ENCODE assay signal across 1 cellular context in genomic region chr22:46372686-46373085, GRCh38.
TF ChIP-seq lines count a peak whose summit lies in the region.

No MANE protein-coding gene starts in this region.

TF ChIP-seq in H1, 55 proteins besides CTCF, POLR2A, EP300 and RAD21:
- TF ChIP-seq KDM5A (IDR thresholded peaks at IDR 0.05; ENCODE audit: low read length): no peak
- TF ChIP-seq BRCA1 (IDR thresholded peaks at IDR 0.05; ENCODE audit: low read depth, low read length): no peak
- TF ChIP-seq CHD1 (IDR thresholded peaks at IDR 0.05; ENCODE audit: low read depth, low read length): no peak
- TF ChIP-seq RBBP5 (IDR thresholded peaks at IDR 0.05; ENCODE audit: borderline replicate concordance, low read depth, low read length): no peak
- no peak for TF ChIP-seq MAX (IDR thresholded peaks at IDR 0.05)
- TF ChIP-seq FOSL1 (IDR thresholded peaks at IDR 0.05; ENCODE audit: insufficient read depth, low read depth, low read length): no peak
- TF ChIP-seq E2F6 (IDR thresholded peaks at IDR 0.05): no peak
- no peak for TF ChIP-seq NRF1 (IDR thresholded peaks at IDR 0.05; ENCODE audit: low read depth, low read length)
- no peak for TF ChIP-seq CREB1 (IDR thresholded peaks at IDR 0.05)
- no peak for TF ChIP-seq SIRT6 (IDR thresholded peaks at IDR 0.05; ENCODE audit: low read length)
- no peak for TF ChIP-seq TBP (IDR thresholded peaks at IDR 0.05; ENCODE audit: low read depth, low read length)
- TF ChIP-seq SP2 (IDR thresholded peaks at IDR 0.05; ENCODE audit: low read length): no peak
- TF ChIP-seq USF2 (IDR thresholded peaks at IDR 0.05; ENCODE audit: low read length): no peak
- no peak for TF ChIP-seq SP4 (IDR thresholded peaks at IDR 0.05; ENCODE audit: low read length)
- no peak for TF ChIP-seq HDAC2 (IDR thresholded peaks at IDR 0.05; ENCODE audit: borderline replicate concordance in 1 of 2, low read depth in 2 of 2, low read length in 2 of 2)
- TF ChIP-seq CHD7 (IDR thresholded peaks at IDR 0.05; ENCODE audit: insufficient replicate concordance, low read length): no peak
- no peak for TF ChIP-seq SP1 (IDR thresholded peaks at IDR 0.05; ENCODE audit: low read depth, low read length)
- no peak for TF ChIP-seq BCL11A (IDR thresholded peaks at IDR 0.05; ENCODE audit: low read depth in 2 of 2, low read length in 2 of 2)
- no peak for TF ChIP-seq MAFK (IDR thresholded peaks at IDR 0.05; ENCODE audit: low read depth, low read length)
- TF ChIP-seq JUN (IDR thresholded peaks at IDR 0.05; ENCODE audit: low read depth, low read length): no peak
